Comparison of ENCODE assay signal across 19 cellular contexts in the genomic region with DNA sequence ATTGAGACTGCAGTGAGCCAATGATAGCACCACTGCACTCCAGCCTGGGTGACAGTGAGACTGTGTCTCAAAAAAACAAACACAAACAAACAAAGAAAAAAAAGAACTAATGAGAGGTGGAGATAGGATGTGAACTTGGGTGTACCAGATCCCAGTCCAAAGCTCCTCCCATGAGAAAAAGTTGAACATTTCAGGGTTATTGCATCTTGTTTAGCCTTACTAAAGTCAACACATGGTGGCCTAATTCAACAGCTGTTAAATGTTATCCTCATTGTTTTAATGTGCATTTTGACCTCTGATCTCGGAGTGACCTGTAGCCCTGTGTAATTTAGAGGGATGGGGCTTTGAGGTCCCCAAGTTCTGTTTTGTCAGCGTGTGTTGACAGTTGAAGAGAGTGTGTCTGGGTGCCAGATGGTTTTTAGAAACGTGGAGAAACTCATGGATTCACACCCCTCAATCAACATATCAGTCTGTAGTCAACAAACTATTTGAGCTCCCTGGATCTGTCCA. TPM values are rescaled to one million over a fixed set of nuclear protein-coding genes. Genes with fewer than 3 reads are reported as not detected.
A peak's percentile ranks its signal among the peaks of the same experiment; 100 is the strongest.
DNase-seq lines count a peak whose midpoint lies in the region; ATAC-seq, FAIRE-seq and TF ChIP-seq lines count a peak whose summit lies in the region.
"Had no signal": no experiment of that assay in that cellular context is flagged by ENCODE, and none has a peak within 500 bp of the region (broad histone marks: within the 10 kb centered on the region; RNA-seq: fewer than 3 reads in every experiment).

No MANE protein-coding gene starts in this region.

- no peaks in the 10 kb centered on the region for H4K20me1 ChIP-seq in GM23248 (ENCODE audit: insufficient read depth)

- H3K23ac ChIP-seq in neuronal stem cell (ENCODE audit: low read depth, low read length, poor library complexity), result no peak overlapping the region

- WGBS in GM23248 (ENCODE audit: low coverage in 1 of 2, low lambda C conversion rate in 2 of 2, missing lambda C conversion rate in 2 of 2), 2 experiments, result 45 to 57% methylated on average over 3 of the region's 3 CpGs
- WGBS in neuronal stem cell (ENCODE audit: extremely low coverage in 2 of 2, insufficient read length in 2 of 2, insufficient replicate concordance in 1 of 2), 2 donors, result no CpG with 5 or more reads among the region's 3 CpGs

- no peak overlapping the region for H4K91ac ChIP-seq in neuronal stem cell (ENCODE audit: low read depth, low read length, poor library complexity)

- H3K27me3 ChIP-seq in GM23248 (replicated peaks; ENCODE audit: insufficient read depth) (no peaks in the 10 kb centered on the region), RWPE2 (ENCODE audit: insufficient read depth, poor library complexity, severe bottlenecking) (no peaks in the 10 kb centered on the region), neuronal stem cell (ENCODE audit: control insufficient read depth in 3 of 3, insufficient read depth in 3 of 3, low read depth in 1 of 3, low read length in 3 of 3) (peaks cover 0 to 5% (median 0%) of the 10 kb centered on the region in 3 experiments)
- H3K27me3 ChIP-seq: suprapubic skin had no signal

- no peak overlapping the region for H2BK120ac ChIP-seq in neuronal stem cell (ENCODE audit: low read depth, low read length)

- peak overlapping the region; percentile 31 for H3K4me2 ChIP-seq in GM23248 (ENCODE audit: unreplicated experiment)
- H3K4me2 ChIP-seq in neuronal stem cell (ENCODE audit: insufficient read depth, low read length, poor library complexity, severe bottlenecking), result no peak overlapping the region

- in situ Hi-C loops in GM23248 (cut with MboI), result no loop called here

- H3K79me2 ChIP-seq in GM23248 (ENCODE audit: insufficient read depth), result no peaks in the 10 kb centered on the region

- H3K36me3 ChIP-seq in GM23248 (ENCODE audit: low read depth), result no peaks in the 10 kb centered on the region
- peaks cover 17% of the 10 kb centered on the region for H3K36me3 ChIP-seq in RWPE2 (ENCODE audit: low read depth)
- peaks cover 0 to 3% of the 10 kb centered on the region in 2 donors for H3K36me3 ChIP-seq in neuronal stem cell (replicated peaks in 1 of 2; ENCODE audit: control insufficient read depth in 2 of 2, insufficient read depth in 2 of 2, low read length in 2 of 2)
- H3K36me3 ChIP-seq: neutrophil had no signal

- H3K18ac ChIP-seq in neuronal stem cell (ENCODE audit: low read length), result no peak overlapping the region

- no peak for TF ChIP-seq POLR2A in H54 (IDR thresholded peaks at IDR 0.05; ENCODE audit: low read depth, low read length)

- H3K9me2 ChIP-seq in GM23248 (ENCODE audit: insufficient read depth), result no peaks in the 10 kb centered on the region

- H3K14ac ChIP-seq in neuronal stem cell (ENCODE audit: low read length), result no peak overlapping the region

- no peak overlapping the region for H4K8ac ChIP-seq in neuronal stem cell (ENCODE audit: low read depth, low read length)

- H3K9ac ChIP-seq in GM23248, result no peak overlapping the region
- H3K9ac ChIP-seq in neuronal stem cell (ENCODE audit: low read depth, low read length, poor library complexity), result no peak overlapping the region

- no peak for FAIRE-seq in H54 (lab: Jason Lieb, UNC)
- FAIRE-seq: GM12892 had no signal

- H3F3A ChIP-seq in GM23248 (ENCODE audit: insufficient read depth), result no peaks in the 10 kb centered on the region

- ATAC-seq in RWPE2 (ENCODE audit: low read depth) (no peak), GM21515 (IDR thresholded peaks at IDR 0.05; ENCODE audit: unreplicated experiment) (no peak), GM19452 (IDR thresholded peaks at IDR 0.05; ENCODE audit: unreplicated experiment) (no peak)
- ATAC-seq: CD8-positive, alpha-beta T cell had no signal

- TF ChIP-seq CTCF in RWPE2 (IDR thresholded peaks at IDR 0.05; ENCODE audit: poor library complexity, severe bottlenecking) (no peak), fibroblast of villous mesenchyme (IDR thresholded peaks at IDR 0.05; ENCODE audit: insufficient read depth, low read depth, low read length) (no peak)

- H3K79me1 ChIP-seq in neuronal stem cell (ENCODE audit: low read depth, low read length), result no peaks in the 10 kb centered on the region

- H3K27ac ChIP-seq in GM23248, result no peak overlapping the region
- peak overlapping the region; percentile 36 for H3K27ac ChIP-seq in RWPE2 (ENCODE audit: poor library complexity, severe bottlenecking)
- no peak overlapping the region for H3K27ac ChIP-seq in neuronal stem cell (replicated peaks; ENCODE audit: low read length)
- H3K27ac ChIP-seq: neutrophil, suprapubic skin had no signal

- H3K4me1 ChIP-seq in GM23248 (ENCODE audit: insufficient read depth) (peaks cover 9% of the 10 kb centered on the region), RWPE2 (ENCODE audit: insufficient read depth, poor library complexity, severe bottlenecking) (peaks cover 16% of the 10 kb centered on the region), neuronal stem cell (ENCODE audit: control insufficient read depth in 2 of 2, insufficient read depth in 1 of 2, low read depth in 1 of 2, low read length in 2 of 2) (peaks cover 13 to 19% of the 10 kb centered on the region in 2 donors)

- no peak overlapping the region for H2BK5ac ChIP-seq in neuronal stem cell (ENCODE audit: low read length)

- peak overlapping the region; percentile 12 for H2AK5ac ChIP-seq in neuronal stem cell (ENCODE audit: low read depth, low read length)

- H3K4ac ChIP-seq in neuronal stem cell (ENCODE audit: low read length), result no peak overlapping the region

- DNase-seq in GM23248 (no peak), RWPE2 (ENCODE audit: low spot score) (no peak), fibroblast of villous mesenchyme (ENCODE audit: low read depth) (peak; percentile 77), neuronal stem cell (ENCODE audit: low spot score) (no peak), amniotic stem cell (lab: John Stamatoyannopoulos, UW) (no peak), H54 (ENCODE audit: insufficient read length, low spot score) (no peak)
- DNase-seq: activated CD4-positive, alpha-beta T cell treated with anti-CD3 and anti-CD28 coated beads, Interleukin-2, amount 50 U/mL, for 1 hour; activated gamma-delta T cell; CD8-positive, alpha-beta T cell; DMS53; NCI-H1092; NCI-H2081; NCI-H510A; SHP77 treated with DMSO at 0.1 percent for 48 hours had no signal

- no peaks in the 10 kb centered on the region for H3K9me3 ChIP-seq in GM23248 (ENCODE audit: low read depth)
- H3K9me3 ChIP-seq in RWPE2 (ENCODE audit: severe bottlenecking), result no peaks in the 10 kb centered on the region
- peaks cover 0 to 3% of the 10 kb centered on the region in 2 donors for H3K9me3 ChIP-seq in neuronal stem cell (replicated peaks in 1 of 2; ENCODE audit: control insufficient read depth in 2 of 2, insufficient read depth in 1 of 2, low read depth in 1 of 2, low read length in 2 of 2)
- H3K9me3 ChIP-seq: neutrophil, suprapubic skin had no signal

- no peak overlapping the region for H2BK15ac ChIP-seq in neuronal stem cell (ENCODE audit: low read length)

- no peak overlapping the region for H2BK12ac ChIP-seq in neuronal stem cell (ENCODE audit: low read length)

- H2AFZ ChIP-seq in GM23248 (no peak overlapping the region), neuronal stem cell (ENCODE audit: low read length) (no peak overlapping the region)

- H3K4me3 ChIP-seq in GM23248, result no peak overlapping the region
- no peak overlapping the region for H3K4me3 ChIP-seq in RWPE2 (ENCODE audit: severe bottlenecking)
- H3K4me3 ChIP-seq in fibroblast of villous mesenchyme (ENCODE audit: low read depth, low read length), result no peak overlapping the region
- no peak overlapping the region for H3K4me3 ChIP-seq in neuronal stem cell (ENCODE audit: low read length in 2 of 2)
- H3K4me3 ChIP-seq: suprapubic skin had no signal

RNA-seq across cellular contexts. Expression of a gene that starts 34.6 kb away (rescaled TPM):
- 16.8 and 18.0 TPM in 2 replicates for total RNA-seq in GM23248 (2014; rRNA removed; shearing (Covaris generic))
- 6.0 and 6.2 TPM in 2 replicates for polyA plus RNA-seq in GM23248 (2016; fragmentation: Nextera tagmentation; extraction: Ambion mirVana)
- total RNA-seq in fibroblast of villous mesenchyme, result 5.5 and 6.9 TPM in 2 replicates
- polyA plus RNA-seq in neuronal stem cell (2013, experiment 1 of 2), result 25.9 TPM
- 26.2 TPM for polyA plus RNA-seq in neuronal stem cell (2013, experiment 2 of 2)

RNA-seq across cellular contexts. Expression of a gene that starts 40.2 kb away (rescaled TPM):
- total RNA-seq in GM23248 (2014; rRNA removed; shearing (Covaris generic)), result 19.1 and 23.6 TPM in 2 replicates
- 43.3 and 48.2 TPM in 2 replicates for polyA plus RNA-seq in GM23248 (2016; fragmentation: Nextera tagmentation; extraction: Ambion mirVana)
- total RNA-seq in fibroblast of villous mesenchyme, result 22.5 and 28.0 TPM in 2 replicates
- polyA plus RNA-seq in neuronal stem cell (2013, experiment 1 of 2), result 19.8 TPM
- polyA plus RNA-seq in neuronal stem cell (2013, experiment 2 of 2), result 19.0 TPM
